ENCODE assay signal across 1 cellular context in the genomic region with DNA sequence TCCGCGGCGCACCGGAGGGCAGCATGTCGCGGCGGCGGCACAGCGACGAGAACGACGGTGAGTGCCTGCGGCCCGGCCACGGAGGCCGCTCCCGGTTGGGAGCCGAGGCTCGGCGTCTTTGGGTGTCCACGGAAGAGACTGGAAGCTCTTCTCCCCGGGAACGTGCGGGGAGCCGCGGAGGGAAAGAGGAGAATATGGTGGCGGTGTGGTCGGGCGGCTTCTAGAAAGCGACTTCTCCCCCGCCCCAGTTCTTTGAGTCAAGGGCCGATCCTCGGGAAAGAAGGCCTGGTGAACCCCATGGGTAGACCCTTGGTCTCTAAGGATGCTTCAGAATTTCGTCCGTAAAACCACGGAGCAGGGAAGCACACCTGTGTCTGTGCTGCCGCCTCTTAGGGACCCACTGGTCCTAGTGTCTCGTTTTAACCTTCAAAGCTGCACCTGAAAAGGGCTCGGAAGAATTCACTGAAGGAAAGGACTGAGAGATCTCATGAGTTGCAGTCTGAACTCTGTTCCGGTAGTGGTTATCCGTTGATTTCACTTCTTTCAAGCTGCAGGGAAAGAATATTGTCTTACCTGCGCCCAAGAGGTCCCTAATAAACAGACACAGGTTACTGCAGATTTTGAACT.
A peak's percentile ranks its signal among the peaks of the same experiment; 100 is the strongest.
TF ChIP-seq lines count a peak whose summit lies in the region.

No MANE protein-coding gene starts in this region.

TF ChIP-seq in WTC11, 78 proteins besides CTCF, POLR2A, EP300 and RAD21 (continued from another document):
- TF ChIP-seq TCF7 (CRISPR knock-in tag; IDR thresholded peaks at IDR 0.05; ENCODE audit: low read depth) (0 out of 2 replicates have a peak, but pooled peaks have one; percentile 5), KAT7 (CRISPR knock-in tag; IDR thresholded peaks at IDR 0.05; ENCODE audit: borderline replicate concordance) (0 out of 2 replicates have a peak, but pooled peaks have one; percentile 58), CREB1 (CRISPR knock-in tag; IDR thresholded peaks at IDR 0.05) (peak; percentile 73; the same call in 1 of the 2 replicates), ZNF121 (CRISPR knock-in tag; IDR thresholded peaks at IDR 0.05) (no peak), EMX1 (CRISPR knock-in tag; IDR thresholded peaks at IDR 0.05) (no peak), ELF4 (CRISPR knock-in tag; IDR thresholded peaks at IDR 0.05; ENCODE audit: low read depth) (no peak), ZNF423 (CRISPR knock-in tag; IDR thresholded peaks at IDR 0.05) (no peak), USF1 (CRISPR knock-in tag; IDR thresholded peaks at IDR 0.05) (no peak)
- TF ChIP-seq, protein P1, sequence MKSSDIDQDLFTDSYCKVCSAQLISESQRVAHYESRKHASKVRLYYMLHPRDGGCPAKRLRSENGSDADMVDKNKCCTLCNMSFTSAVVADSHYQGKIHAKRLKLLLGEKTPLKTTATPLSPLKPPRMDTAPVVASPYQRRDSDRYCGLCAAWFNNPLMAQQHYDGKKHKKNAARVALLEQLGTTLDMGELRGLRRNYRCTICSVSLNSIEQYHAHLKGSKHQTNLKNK (CRISPR knock-in tag; IDR thresholded peaks at IDR 0.05), result no peak
- TF ChIP-seq, protein P2, sequence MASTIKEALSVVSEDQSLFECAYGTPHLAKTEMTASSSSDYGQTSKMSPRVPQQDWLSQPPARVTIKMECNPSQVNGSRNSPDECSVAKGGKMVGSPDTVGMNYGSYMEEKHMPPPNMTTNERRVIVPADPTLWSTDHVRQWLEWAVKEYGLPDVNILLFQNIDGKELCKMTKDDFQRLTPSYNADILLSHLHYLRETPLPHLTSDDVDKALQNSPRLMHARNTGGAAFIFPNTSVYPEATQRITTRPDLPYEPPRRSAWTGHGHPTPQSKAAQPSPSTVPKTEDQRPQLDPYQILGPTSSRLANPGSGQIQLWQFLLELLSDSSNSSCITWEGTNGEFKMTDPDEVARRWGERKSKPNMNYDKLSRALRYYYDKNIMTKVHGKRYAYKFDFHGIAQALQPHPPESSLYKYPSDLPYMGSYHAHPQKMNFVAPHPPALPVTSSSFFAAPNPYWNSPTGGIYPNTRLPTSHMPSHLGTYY (CRISPR knock-in tag; IDR thresholded peaks at IDR 0.05), result no peak
- TF ChIP-seq, protein P3, sequence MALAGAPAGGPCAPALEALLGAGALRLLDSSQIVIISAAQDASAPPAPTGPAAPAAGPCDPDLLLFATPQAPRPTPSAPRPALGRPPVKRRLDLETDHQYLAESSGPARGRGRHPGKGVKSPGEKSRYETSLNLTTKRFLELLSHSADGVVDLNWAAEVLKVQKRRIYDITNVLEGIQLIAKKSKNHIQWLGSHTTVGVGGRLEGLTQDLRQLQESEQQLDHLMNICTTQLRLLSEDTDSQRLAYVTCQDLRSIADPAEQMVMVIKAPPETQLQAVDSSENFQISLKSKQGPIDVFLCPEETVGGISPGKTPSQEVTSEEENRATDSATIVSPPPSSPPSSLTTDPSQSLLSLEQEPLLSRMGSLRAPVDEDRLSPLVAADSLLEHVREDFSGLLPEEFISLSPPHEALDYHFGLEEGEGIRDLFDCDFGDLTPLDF (CRISPR knock-in tag; IDR thresholded peaks at IDR 0.05), result 0 out of 2 replicates have a peak, but pooled peaks have one; percentile 44
- TF ChIP-seq, protein P4, sequence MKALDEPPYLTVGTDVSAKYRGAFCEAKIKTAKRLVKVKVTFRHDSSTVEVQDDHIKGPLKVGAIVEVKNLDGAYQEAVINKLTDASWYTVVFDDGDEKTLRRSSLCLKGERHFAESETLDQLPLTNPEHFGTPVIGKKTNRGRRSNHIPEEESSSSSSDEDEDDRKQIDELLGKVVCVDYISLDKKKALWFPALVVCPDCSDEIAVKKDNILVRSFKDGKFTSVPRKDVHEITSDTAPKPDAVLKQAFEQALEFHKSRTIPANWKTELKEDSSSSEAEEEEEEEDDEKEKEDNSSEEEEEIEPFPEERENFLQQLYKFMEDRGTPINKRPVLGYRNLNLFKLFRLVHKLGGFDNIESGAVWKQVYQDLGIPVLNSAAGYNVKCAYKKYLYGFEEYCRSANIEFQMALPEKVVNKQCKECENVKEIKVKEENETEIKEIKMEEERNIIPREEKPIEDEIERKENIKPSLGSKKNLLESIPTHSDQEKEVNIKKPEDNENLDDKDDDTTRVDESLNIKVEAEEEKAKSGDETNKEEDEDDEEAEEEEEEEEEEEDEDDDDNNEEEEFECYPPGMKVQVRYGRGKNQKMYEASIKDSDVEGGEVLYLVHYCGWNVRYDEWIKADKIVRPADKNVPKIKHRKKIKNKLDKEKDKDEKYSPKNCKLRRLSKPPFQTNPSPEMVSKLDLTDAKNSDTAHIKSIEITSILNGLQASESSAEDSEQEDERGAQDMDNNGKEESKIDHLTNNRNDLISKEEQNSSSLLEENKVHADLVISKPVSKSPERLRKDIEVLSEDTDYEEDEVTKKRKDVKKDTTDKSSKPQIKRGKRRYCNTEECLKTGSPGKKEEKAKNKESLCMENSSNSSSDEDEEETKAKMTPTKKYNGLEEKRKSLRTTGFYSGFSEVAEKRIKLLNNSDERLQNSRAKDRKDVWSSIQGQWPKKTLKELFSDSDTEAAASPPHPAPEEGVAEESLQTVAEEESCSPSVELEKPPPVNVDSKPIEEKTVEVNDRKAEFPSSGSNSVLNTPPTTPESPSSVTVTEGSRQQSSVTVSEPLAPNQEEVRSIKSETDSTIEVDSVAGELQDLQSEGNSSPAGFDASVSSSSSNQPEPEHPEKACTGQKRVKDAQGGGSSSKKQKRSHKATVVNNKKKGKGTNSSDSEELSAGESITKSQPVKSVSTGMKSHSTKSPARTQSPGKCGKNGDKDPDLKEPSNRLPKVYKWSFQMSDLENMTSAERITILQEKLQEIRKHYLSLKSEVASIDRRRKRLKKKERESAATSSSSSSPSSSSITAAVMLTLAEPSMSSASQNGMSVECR (CRISPR knock-in tag; IDR thresholded peaks at IDR 0.05; ENCODE audit: borderline replicate concordance), result 0 out of 2 replicates have a peak, but pooled peaks have one; percentile 15
- TF ChIP-seq, protein P5, sequence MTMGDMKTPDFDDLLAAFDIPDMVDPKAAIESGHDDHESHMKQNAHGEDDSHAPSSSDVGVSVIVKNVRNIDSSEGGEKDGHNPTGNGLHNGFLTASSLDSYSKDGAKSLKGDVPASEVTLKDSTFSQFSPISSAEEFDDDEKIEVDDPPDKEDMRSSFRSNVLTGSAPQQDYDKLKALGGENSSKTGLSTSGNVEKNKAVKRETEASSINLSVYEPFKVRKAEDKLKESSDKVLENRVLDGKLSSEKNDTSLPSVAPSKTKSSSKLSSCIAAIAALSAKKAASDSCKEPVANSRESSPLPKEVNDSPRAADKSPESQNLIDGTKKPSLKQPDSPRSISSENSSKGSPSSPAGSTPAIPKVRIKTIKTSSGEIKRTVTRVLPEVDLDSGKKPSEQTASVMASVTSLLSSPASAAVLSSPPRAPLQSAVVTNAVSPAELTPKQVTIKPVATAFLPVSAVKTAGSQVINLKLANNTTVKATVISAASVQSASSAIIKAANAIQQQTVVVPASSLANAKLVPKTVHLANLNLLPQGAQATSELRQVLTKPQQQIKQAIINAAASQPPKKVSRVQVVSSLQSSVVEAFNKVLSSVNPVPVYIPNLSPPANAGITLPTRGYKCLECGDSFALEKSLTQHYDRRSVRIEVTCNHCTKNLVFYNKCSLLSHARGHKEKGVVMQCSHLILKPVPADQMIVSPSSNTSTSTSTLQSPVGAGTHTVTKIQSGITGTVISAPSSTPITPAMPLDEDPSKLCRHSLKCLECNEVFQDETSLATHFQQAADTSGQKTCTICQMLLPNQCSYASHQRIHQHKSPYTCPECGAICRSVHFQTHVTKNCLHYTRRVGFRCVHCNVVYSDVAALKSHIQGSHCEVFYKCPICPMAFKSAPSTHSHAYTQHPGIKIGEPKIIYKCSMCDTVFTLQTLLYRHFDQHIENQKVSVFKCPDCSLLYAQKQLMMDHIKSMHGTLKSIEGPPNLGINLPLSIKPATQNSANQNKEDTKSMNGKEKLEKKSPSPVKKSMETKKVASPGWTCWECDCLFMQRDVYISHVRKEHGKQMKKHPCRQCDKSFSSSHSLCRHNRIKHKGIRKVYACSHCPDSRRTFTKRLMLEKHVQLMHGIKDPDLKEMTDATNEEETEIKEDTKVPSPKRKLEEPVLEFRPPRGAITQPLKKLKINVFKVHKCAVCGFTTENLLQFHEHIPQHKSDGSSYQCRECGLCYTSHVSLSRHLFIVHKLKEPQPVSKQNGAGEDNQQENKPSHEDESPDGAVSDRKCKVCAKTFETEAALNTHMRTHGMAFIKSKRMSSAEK (CRISPR knock-in tag; IDR thresholded peaks at IDR 0.05; ENCODE audit: borderline replicate concordance), result no peak
- TF ChIP-seq, protein P6, sequence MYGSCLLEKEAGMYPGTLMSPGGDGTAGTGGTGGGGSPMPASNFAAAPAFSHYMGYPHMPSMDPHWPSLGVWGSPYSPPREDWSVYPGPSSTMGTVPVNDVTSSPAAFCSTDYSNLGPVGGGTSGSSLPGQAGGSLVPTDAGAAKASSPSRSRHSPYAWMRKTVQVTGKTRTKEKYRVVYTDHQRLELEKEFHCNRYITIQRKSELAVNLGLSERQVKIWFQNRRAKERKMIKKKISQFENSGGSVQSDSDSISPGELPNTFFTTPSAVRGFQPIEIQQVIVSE (CRISPR knock-in tag; IDR thresholded peaks at IDR 0.05; ENCODE audit: borderline replicate concordance), result no peak
